Comparison of ENCODE assay signal across 8 cellular contexts in genomic region chr11:13278620-13279486, GRCh38. TPM values are rescaled to one million over a fixed set of nuclear protein-coding genes. Genes with fewer than 3 reads are reported as not detected.
A peak's percentile ranks its signal among the peaks of the same experiment; 100 is the strongest.
DNase-seq lines count a peak whose midpoint lies in the region; ATAC-seq and TF ChIP-seq lines count a peak whose summit lies in the region.

No MANE protein-coding gene starts in this region.

- no peak overlapping the region for H3K4ac ChIP-seq in trophoblast cell (ENCODE audit: low read depth, low read length)

- no peak for DNase-seq in activated naive CD4-positive, alpha-beta T cell treated with anti-CD3 and anti-CD28 coated beads for 36 hours
- DNase-seq in activated naive CD4-positive, alpha-beta T cell treated with anti-CD3 and anti-CD28 coated beads, Interleukin-2, amount 50 U/mL, for 16 hours = no peak
- DNase-seq in SK-N-MC (ENCODE audit: low read depth, low spot score) = no peak
- DNase-seq in fibroblast of the aortic adventitia (ENCODE audit: low read depth) = no peak
- peak; percentile 46 to 81 for DNase-seq in trophoblast cell
- no peak for DNase-seq in mesenteric fat pad (ENCODE audit: low spot score)
- DNase-seq in NCI-H226 = no peak

- H3K79me1 ChIP-seq in trophoblast cell (ENCODE audit: low read length) = peaks cover 5% of the 10 kb centered on the region

- CTCF ChIA-PET in activated naive CD4-positive, alpha-beta T cell treated with anti-CD3 and anti-CD28 coated beads for 36 hours (lab: Charles Lee) = interaction anchor here (0.5 to 2.3 kb wide), 9 partner anchors 22 to 1179 kb away, joined by 3 to 20 read pairs (median 3); no protein-coding TSS in a partner anchor

- no peaks in the 10 kb centered on the region for H3K36me3 Mint-ChIP-seq in activated naive CD4-positive, alpha-beta T cell treated with anti-CD3 and anti-CD28 coated beads for 36 hours (ENCODE audit: low read depth)

- H3K4me2 ChIP-seq in trophoblast cell (ENCODE audit: low read length) = peak overlapping the region; percentile 87

- H3K27ac Mint-ChIP-seq in activated naive CD4-positive, alpha-beta T cell treated with anti-CD3 and anti-CD28 coated beads for 36 hours = no peak overlapping the region

- H3K23ac ChIP-seq in trophoblast cell (ENCODE audit: low read length) = no peak overlapping the region

- H3K9me3 ChIP-seq in SK-N-MC (ENCODE audit: low read depth, low read length) (no peaks in the 10 kb centered on the region), trophoblast cell (ENCODE audit: insufficient read depth, low read depth, low read length) (peaks cover 2% of the 10 kb centered on the region)

- H4K8ac ChIP-seq in trophoblast cell (ENCODE audit: low read depth, low read length) = no peak overlapping the region

- H3K9ac ChIP-seq in SK-N-MC (ENCODE audit: insufficient read length) (no peak overlapping the region), trophoblast cell (ENCODE audit: low read length) (no peak overlapping the region)

- WGBS in trophoblast cell (ENCODE audit: extremely low coverage, insufficient coverage, insufficient read length) = no CpG with 5 or more reads among the region's 61 CpGs

- no peaks in the 10 kb centered on the region for H3K9me3 Mint-ChIP-seq in activated naive CD4-positive, alpha-beta T cell treated with anti-CD3 and anti-CD28 coated beads for 36 hours

- no peak overlapping the region for H4K12ac ChIP-seq in trophoblast cell (ENCODE audit: low read depth, low read length)

- no peak for TF ChIP-seq POLR2A in GM18505 (IDR thresholded peaks at IDR 0.05; ENCODE audit: borderline replicate concordance, extremely low read depth, insufficient read depth, insufficient read length)

- peaks cover 3 to 13% of the 10 kb centered on the region in 2 experiments for H3K4me1 ChIP-seq in trophoblast cell (ENCODE audit: control insufficient read depth in 1 of 2, insufficient read depth in 2 of 2, low read length in 2 of 2)

- intact Hi-C loops in activated naive CD4-positive, alpha-beta T cell treated with anti-CD3 and anti-CD28 coated beads for 36 hours (cut with micrococcal nuclease) = loop anchor here (5.0 kb wide), 2 partner anchors 38 to 607 kb away; partner anchors contain the start of gene TEAD1

- no peak overlapping the region for H2AK5ac ChIP-seq in trophoblast cell (ENCODE audit: low read length)

- peaks cover 56% of the 10 kb centered on the region for H3K4me1 Mint-ChIP-seq in activated naive CD4-positive, alpha-beta T cell treated with anti-CD3 and anti-CD28 coated beads for 36 hours (ENCODE audit: low read depth)

- no peak overlapping the region for H2BK120ac ChIP-seq in trophoblast cell (ENCODE audit: insufficient read depth, low read length, poor library complexity)

- no peak for TF ChIP-seq CTCF in fibroblast of the aortic adventitia (IDR thresholded peaks at IDR 0.05; ENCODE audit: insufficient read depth, low read length)

- no peak overlapping the region for H2BK5ac ChIP-seq in trophoblast cell (ENCODE audit: low read depth, low read length, poor library complexity)

- no peak overlapping the region for H2BK12ac ChIP-seq in trophoblast cell (ENCODE audit: low read length)

- H3K4me3 Mint-ChIP-seq in activated naive CD4-positive, alpha-beta T cell treated with anti-CD3 and anti-CD28 coated beads for 36 hours = peak overlapping the region; percentile 78

- no peak overlapping the region for H3K18ac ChIP-seq in trophoblast cell (ENCODE audit: low read length)

- H3K27me3 Mint-ChIP-seq in activated naive CD4-positive, alpha-beta T cell treated with anti-CD3 and anti-CD28 coated beads for 36 hours (ENCODE audit: low read depth) = no peaks in the 10 kb centered on the region

- H2AFZ ChIP-seq in trophoblast cell (ENCODE audit: insufficient read depth, low read length, poor library complexity) = no peak overlapping the region

- H3K4me3 ChIP-seq in SK-N-MC = peak overlapping the region; percentile 83
- peak overlapping the region; percentile 83 for H3K4me3 ChIP-seq in fibroblast of the aortic adventitia (ENCODE audit: low read depth, low read length)
- peak overlapping the region; percentile 85 for H3K4me3 ChIP-seq in trophoblast cell (ENCODE audit: low read depth, low read length)

- H4K91ac ChIP-seq in trophoblast cell (ENCODE audit: low read depth, low read length) = no peak overlapping the region

- H3K36me3 ChIP-seq in SK-N-MC (ENCODE audit: insufficient read depth, low read length) = no peaks in the 10 kb centered on the region
- no peaks in the 10 kb centered on the region for H3K36me3 ChIP-seq in trophoblast cell (ENCODE audit: control insufficient read depth in 1 of 2, insufficient read depth in 2 of 2, low read length in 2 of 2)

- H3K27me3 ChIP-seq in trophoblast cell (ENCODE audit: insufficient read depth, low read length) = peaks cover 21% of the 10 kb centered on the region

- no peak overlapping the region for H3K14ac ChIP-seq in trophoblast cell (ENCODE audit: low read length)

- H3K27ac ChIP-seq in SK-N-MC = no peak overlapping the region
- H3K27ac ChIP-seq in trophoblast cell (ENCODE audit: low read depth, low read length) = no peak overlapping the region

- no peaks in the 10 kb centered on the region for H3K79me2 ChIP-seq in trophoblast cell (ENCODE audit: control insufficient read depth, insufficient read depth, low read length, poor library complexity)

- ATAC-seq in GM18505 (IDR thresholded peaks at IDR 0.05; ENCODE audit: unreplicated experiment) = no peak

RNA-seq across cellular contexts. Expression of gene BMAL1, which starts 1.3 kb away (rescaled TPM):
- total RNA-seq in activated naive CD4-positive, alpha-beta T cell treated with anti-CD3 and anti-CD28 coated beads for 36 hours = 10 to 100 TPM; 28.2 to 29.0 TPM
- total RNA-seq in fibroblast of the aortic adventitia (ENCODE audit: low replicate concordance) (5.5 and 6.1 TPM in 2 replicates), mesenteric fat pad (43.6 TPM)
- 18.8 and 20.8 TPM in 2 replicates for polyA plus RNA-seq in trophoblast cell (2013)

Comparison
In these comparisons a context has a peak if more than half of its experiments do, and no peak if none do; other contexts are left out.
1. DNase-seq: peak in trophoblast cell (2 of 2); none in activated naive CD4-positive, alpha-beta T cell treated with anti-CD3 and anti-CD28 coated beads for 36 hours (single experiment), activated naive CD4-positive, alpha-beta T cell treated with anti-CD3 and anti-CD28 coated beads, Interleukin-2, amount 50 U/mL, for 16 hours (single experiment), SK-N-MC (single experiment), fibroblast of the aortic adventitia (single experiment), mesenteric fat pad (single experiment) and NCI-H226 (single experiment).
2. Peak in every context shown above with its lines, with median percentiles within 50 percentile points of each other: H3K4me3 ChIP-seq.